In genomic region chr20:49727894-49728885, GRCh38 we compare ENCODE assay signal across 1 cellular context.
TF ChIP-seq lines count a peak whose summit lies in the region.

No MANE protein-coding gene starts in this region.

TF ChIP-seq in HepG2, 621 proteins besides CTCF, POLR2A, EP300 and RAD21 (continues in another document):
- TF ChIP-seq FOXA3 (CRISPR knock-in tag; IDR thresholded peaks at IDR 0.05) = 0 out of 2 replicates have a peak, but pooled peaks have one; percentile 35
- TF ChIP-seq BCL6 (CRISPR knock-in tag; IDR thresholded peaks at IDR 0.05) = peak; percentile 89
- TF ChIP-seq ZNF143 (CRISPR knock-in tag; IDR thresholded peaks at IDR 0.05) = no peak
- TF ChIP-seq FOXA1 (IDR thresholded peaks at IDR 0.05) = no peak
- peak; percentile 77 for TF ChIP-seq FOXA1 (CRISPR knock-in tag; IDR thresholded peaks at IDR 0.05)
- TF ChIP-seq ARID5B (CRISPR knock-in tag; IDR thresholded peaks at IDR 0.05) = peak; percentile 3; the same call in 1 of the 2 replicates
- TF ChIP-seq USF2 (IDR thresholded peaks at IDR 0.05; ENCODE audit: low read depth, low read length) = no peak
- peak; percentile 58; the same call in 1 of the 2 replicates for TF ChIP-seq USF2 (CRISPR knock-in tag; IDR thresholded peaks at IDR 0.05; ENCODE audit: borderline replicate concordance)
- TF ChIP-seq HNRNPH1 (optimal IDR thresholded peaks at IDR 0.05; ENCODE audit: low read depth, low read length) = no peak
- no peak for TF ChIP-seq SETDB1 (CRISPR knock-in tag; IDR thresholded peaks at IDR 0.05; ENCODE audit: borderline replicate concordance)
- no peak for TF ChIP-seq PATZ1 (CRISPR knock-in tag; IDR thresholded peaks at IDR 0.05)
- TF ChIP-seq ZBED4 (CRISPR knock-in tag; IDR thresholded peaks at IDR 0.05; ENCODE audit: borderline replicate concordance) = no peak
- 0 out of 2 replicates have a peak, but pooled peaks have one; percentile 9 for TF ChIP-seq GATAD2A (CRISPR knock-in tag; IDR thresholded peaks at IDR 0.05)
- TF ChIP-seq NFIC (IDR thresholded peaks at IDR 0.05; ENCODE audit: low read length) = no peak
- TF ChIP-seq RXRB (CRISPR knock-in tag; IDR thresholded peaks at IDR 0.05; ENCODE audit: borderline replicate concordance) = 0 out of 2 replicates have a peak, but pooled peaks have one; percentile 14
- TF ChIP-seq ZNF503 (CRISPR knock-in tag; IDR thresholded peaks at IDR 0.05) = no peak
- no peak for TF ChIP-seq ZNF550 (CRISPR knock-in tag; IDR thresholded peaks at IDR 0.05; ENCODE audit: borderline replicate concordance)
- peak; percentile 93 for TF ChIP-seq ZNF770 (CRISPR knock-in tag; IDR thresholded peaks at IDR 0.05)
- TF ChIP-seq ZBTB38 (CRISPR knock-in tag; IDR thresholded peaks at IDR 0.05) = no peak
- TF ChIP-seq ZNF121 (CRISPR knock-in tag; IDR thresholded peaks at IDR 0.05) = peak; percentile 73
- TF ChIP-seq ASH2L (IDR thresholded peaks at IDR 0.05; ENCODE audit: insufficient read length, low read depth, low read length) = no peak
- no peak for TF ChIP-seq ZNF260 (CRISPR knock-in tag; IDR thresholded peaks at IDR 0.05; ENCODE audit: borderline replicate concordance, low read depth)
- no peak for TF ChIP-seq KLF12 (CRISPR knock-in tag; IDR thresholded peaks at IDR 0.05; ENCODE audit: borderline replicate concordance)
- TF ChIP-seq ZBTB40 (IDR thresholded peaks at IDR 0.05) = peak; percentile 91
- TF ChIP-seq ZBTB40 (CRISPR knock-in tag; IDR thresholded peaks at IDR 0.05) = peak; percentile 98
- no peak for TF ChIP-seq PRPF4 (IDR thresholded peaks at IDR 0.05; ENCODE audit: low read depth, low read length, poor library complexity, severe bottlenecking)
